In genomic region chr12:107439101-107439738, GRCh38 we compare ENCODE assay signal across 19 cellular contexts.
DNase-seq lines count a peak whose midpoint lies in the region; ATAC-seq, FAIRE-seq and TF ChIP-seq lines count a peak whose summit lies in the region.
"Had no signal": no experiment of that assay in that cellular context is flagged by ENCODE, and none has a peak within 500 bp of the region (broad histone marks: within the 10 kb centered on the region; RNA-seq: fewer than 3 reads in every experiment).

No MANE protein-coding gene starts in this region.

- DNase-seq in ELF-1 (ENCODE audit: low read depth, low spot score) (peak; percentile 10), GM23338 (ENCODE audit: low spot score) (no peak), bronchial epithelial cell (ENCODE audit: low read depth) (peak; percentile 27), mesendoderm (peak; percentile 23), left cardiac atrium (no peak), COLO668 (lab: John Stamatoyannopoulos, UW; ENCODE audit: unreplicated experiment) (no peak), left ventricle myocardium inferior (no peak)
- DNase-seq: CD4-positive, alpha-beta memory T cell; DND-41; GM23248; NCI-H1092 treated with DMSO at 0.1 percent for 48 hours; NCI-H1436 treated with DMSO at 0.1 percent for 48 hours; NCI-H1930; NCI-H510A; NK-92 treated with Interleukin-12 subunit alpha and Interleukin-12 subunit beta, amount 100 ng/mL, for 24 hours; SIG-M5 had no signal

- H4K20me1 ChIP-seq in GM23338 (replicated peaks; ENCODE audit: insufficient read depth) = no peaks in the 10 kb centered on the region

- no peaks in the 10 kb centered on the region; the same call in 2 of the 3 replicates for H3K36me3 Mint-ChIP-seq in GM23338 (ENCODE audit: low read depth)

- no peak overlapping the region for H3K4me3 Mint-ChIP-seq in GM23338
- H3K4me3 Mint-ChIP-seq: CD4-positive, alpha-beta memory T cell had no signal

- H2BK120ac ChIP-seq in mesendoderm (ENCODE audit: low read depth, low read length) = no peak overlapping the region

- no peak overlapping the region for H4K8ac ChIP-seq in mesendoderm (ENCODE audit: low read depth, low read length)

- H3K23ac ChIP-seq in mesendoderm (ENCODE audit: low read length) = no peak overlapping the region

- no CpG with 5 or more reads among the region's 8 CpGs for WGBS in mesendoderm (ENCODE audit: extremely low coverage, insufficient coverage, low lambda C conversion rate)

- no peak overlapping the region for H4K5ac ChIP-seq in mesendoderm (ENCODE audit: low read length)

- H3K4me1 ChIP-seq in GM23338 (ENCODE audit: insufficient read depth) (peaks cover 21% of the 10 kb centered on the region), mesendoderm (ENCODE audit: control insufficient read depth, low read depth, low read length) (no peaks in the 10 kb centered on the region), left ventricle myocardium inferior (no peaks in the 10 kb centered on the region)

- no peaks in the 10 kb centered on the region for H3K9me3 Mint-ChIP-seq in GM23338

- H3K9me2 ChIP-seq in GM23338 (ENCODE audit: insufficient read depth) = no peaks in the 10 kb centered on the region

- ATAC-seq in GM23338 (peak; percentile 81), left cardiac atrium (no peak)

- H3K4me2 ChIP-seq in GM23338 = no peak overlapping the region
- no peak overlapping the region for H3K4me2 ChIP-seq in mesendoderm (ENCODE audit: low read length)
- H3K4me2 ChIP-seq: KMS-11 had no signal

- no peak overlapping the region for H3K18ac ChIP-seq in mesendoderm (ENCODE audit: low read length)

- H2BK15ac ChIP-seq in mesendoderm (replicated peaks; ENCODE audit: low read depth) = no peak overlapping the region

- no peaks in the 10 kb centered on the region for H3K79me1 ChIP-seq in mesendoderm (ENCODE audit: low read length)

- no peak overlapping the region for H2AFZ ChIP-seq in GM23338
- H2AFZ ChIP-seq: GM23248 had no signal

- no peaks in the 10 kb centered on the region for H3K79me2 ChIP-seq in GM23338 (replicated peaks; ENCODE audit: insufficient read depth)
- H3K79me2 ChIP-seq in mesendoderm (ENCODE audit: control insufficient read depth, insufficient read depth, low read length) = no peaks in the 10 kb centered on the region

- H2AK5ac ChIP-seq in mesendoderm (ENCODE audit: low read length) = no peak overlapping the region

- no peaks in the 10 kb centered on the region for H3K27me3 ChIP-seq in GM23338 (ENCODE audit: insufficient read depth)
- no peaks in the 10 kb centered on the region for H3K27me3 ChIP-seq in bronchial epithelial cell (ENCODE audit: control insufficient read depth, insufficient read depth, low read length)
- no peaks in the 10 kb centered on the region for H3K27me3 ChIP-seq in mesendoderm (ENCODE audit: insufficient read depth, low read length, poor library complexity)
- peaks cover 13% of the 10 kb centered on the region for H3K27me3 ChIP-seq in left ventricle myocardium inferior (ENCODE audit: low read depth)

- H3K27ac ChIP-seq in GM23338 (ENCODE audit: low read depth) (peak overlapping the region; percentile 10; the same call in 1 of the 2 replicates), mesendoderm (ENCODE audit: low read depth, low read length) (no peak overlapping the region), left ventricle myocardium inferior (replicated peaks) (no peak overlapping the region)
- H3K27ac ChIP-seq: GM23248, KMS-11 had no signal

- no peak overlapping the region for H3K27ac Mint-ChIP-seq in GM23338

- no peaks in the 10 kb centered on the region for H3K36me3 ChIP-seq in GM23338 (ENCODE audit: insufficient read depth)
- no peaks in the 10 kb centered on the region for H3K36me3 ChIP-seq in bronchial epithelial cell (ENCODE audit: control insufficient read depth, insufficient read depth, low read length)
- no peaks in the 10 kb centered on the region for H3K36me3 ChIP-seq in mesendoderm (ENCODE audit: control insufficient read depth, insufficient read depth, low read length)
- H3K36me3 ChIP-seq in left ventricle myocardium inferior = no peaks in the 10 kb centered on the region

- no peak overlapping the region for H3K9ac ChIP-seq in mesendoderm (ENCODE audit: low read length)
- H3K9ac ChIP-seq: GM23248, KMS-11 had no signal

- FAIRE-seq in bronchial epithelial cell (lab: Jason Lieb, UNC) = no peak
- FAIRE-seq: GM18507, HTR-8/SVneo had no signal

- H3K27me3 Mint-ChIP-seq in GM23338 (ENCODE audit: insufficient read depth, low read depth, poor library complexity) = peaks cover 5% of the 10 kb centered on the region
- H3K27me3 Mint-ChIP-seq: CD4-positive, alpha-beta memory T cell had no signal

- no peaks in the 10 kb centered on the region for H3K9me3 ChIP-seq in left ventricle myocardium inferior (replicated peaks)

- no peak overlapping the region for H3K56ac ChIP-seq in mesendoderm (ENCODE audit: low read length)

- H3K4me3 ChIP-seq in GM23338 (no peak overlapping the region), bronchial epithelial cell (ENCODE audit: low read depth, low read length) (no peak overlapping the region), mesendoderm (ENCODE audit: low read length) (no peak overlapping the region), left ventricle myocardium inferior (no peak overlapping the region)
- H3K4me3 ChIP-seq: GM23248 had no signal

- no peaks in the 10 kb centered on the region for H3F3A ChIP-seq in GM23338 (replicated peaks; ENCODE audit: low read depth)

- H3K4ac ChIP-seq in mesendoderm (ENCODE audit: low read depth, low read length) = no peak overlapping the region

- no peak overlapping the region for H2BK5ac ChIP-seq in mesendoderm (ENCODE audit: low read length)

- intact Hi-C loops in left cardiac atrium (cut with DNase I) (no loop called here), left ventricle myocardium inferior (cut with micrococcal nuclease) (no loop called here)

- TF ChIP-seq CTCF in GM23338 (conservative IDR thresholded peaks at IDR 0.05; ENCODE audit: low read depth in 2 of 2) = no peak
- TF ChIP-seq CTCF in bronchial epithelial cell (IDR thresholded peaks at IDR 0.05; ENCODE audit: insufficient read depth, low read length, severe bottlenecking) = no peak
- TF ChIP-seq CTCF in left ventricle myocardium inferior (IDR thresholded peaks at IDR 0.05; ENCODE audit: borderline replicate concordance) = no peak

- H3K4me1 Mint-ChIP-seq in GM23338 = peaks cover 30% of the 10 kb centered on the region

TF ChIP-seq in GM23338, 12 proteins besides CTCF, POLR2A, EP300 and RAD21 (continues in another document):
- TF ChIP-seq STAT1 (IDR thresholded peaks at IDR 0.05; ENCODE audit: unreplicated experiment) (no peak), ZNF462 (CRISPR knock-in tag; IDR thresholded peaks at IDR 0.05) (no peak), EZH2phosphoT487 (IDR thresholded peaks at IDR 0.05; ENCODE audit: unreplicated experiment) (no peak), ZNF331 (CRISPR knock-in tag; IDR thresholded peaks at IDR 0.05; ENCODE audit: low read depth) (no peak)

Comparison
In these comparisons a context has a peak if more than half of its experiments do, and no peak if none do; other contexts are left out.
1. DNase-seq: peak in ELF-1 (single experiment), bronchial epithelial cell (single experiment) and mesendoderm (single experiment); none in GM23338 (single experiment), left cardiac atrium (single experiment), COLO668 (single experiment) and left ventricle myocardium inferior (single experiment).